9 cellular contexts compared by ENCODE assay signal in the genomic region with DNA sequence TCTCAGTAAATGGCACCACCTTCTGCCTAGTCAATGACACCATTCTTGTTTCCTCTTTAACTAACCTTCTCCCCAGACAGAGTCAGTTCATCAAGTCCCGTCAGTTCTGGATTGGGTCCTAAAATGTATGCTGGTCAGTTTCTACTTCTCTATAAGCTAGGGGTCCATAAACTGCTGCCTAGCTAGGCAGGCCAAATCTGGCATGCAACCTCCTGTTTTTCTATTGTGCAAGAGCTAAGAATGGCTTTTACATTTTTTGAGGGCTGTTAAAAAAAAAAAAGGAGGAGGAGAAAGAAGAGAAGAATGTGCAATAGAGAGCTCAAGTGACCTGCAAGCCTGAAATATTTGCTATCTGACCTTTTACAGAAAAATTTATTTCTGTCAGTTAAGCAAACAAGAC. TPM values are rescaled to one million over a fixed set of nuclear protein-coding genes. Genes with fewer than 3 reads are reported as not detected.
DNase-seq lines count a peak whose midpoint lies in the region; ATAC-seq and TF ChIP-seq lines count a peak whose summit lies in the region.
"Had no signal": no experiment of that assay in that cellular context is flagged by ENCODE, and none has a peak within 500 bp of the region (broad histone marks: within the 10 kb centered on the region; RNA-seq: fewer than 3 reads in every experiment).

No MANE protein-coding gene starts in this region.

- no peaks in the 10 kb centered on the region for H3K27me3 Mint-ChIP-seq in mesothelial cell of epicardium (ENCODE audit: low read depth)

- no peak for TF ChIP-seq CTCF in mesothelial cell of epicardium (IDR thresholded peaks at IDR 0.05; ENCODE audit: unreplicated experiment)

- no peak overlapping the region for H3K4me3 Mint-ChIP-seq in mesothelial cell of epicardium
- H3K4me3 Mint-ChIP-seq: neural crest cell had no signal

- peaks cover 12% of the 10 kb centered on the region for H3K4me1 Mint-ChIP-seq in mesothelial cell of epicardium
- H3K4me1 Mint-ChIP-seq: neural crest cell had no signal

- H3K36me3 Mint-ChIP-seq in mesothelial cell of epicardium, result no peaks in the 10 kb centered on the region

- ATAC-seq in HG03565 (IDR thresholded peaks at IDR 0.05; ENCODE audit: unreplicated experiment) (no peak), GM21528 (IDR thresholded peaks at IDR 0.05; ENCODE audit: low FRiP score, unreplicated experiment) (no peak)

- peak overlapping the region; percentile 81 for H3K27ac Mint-ChIP-seq in mesothelial cell of epicardium

- no peaks in the 10 kb centered on the region for H3K9me3 Mint-ChIP-seq in mesothelial cell of epicardium
- H3K9me3 Mint-ChIP-seq: neural crest cell had no signal

- DNase-seq in AG08395 (ENCODE audit: low spot score), result peak; percentile 60
- DNase-seq in MV-4-11 (lab: John Stamatoyannopoulos, UW), result peak; percentile 99
- peak; percentile 24 for DNase-seq in epidermal melanocyte (ENCODE audit: insufficient read length, low spot score)
- DNase-seq in mesothelial cell of epicardium (ENCODE audit: low spot score in 2 of 2, unreplicated experiment in 2 of 2), result no peak
- no peak for DNase-seq in COLO668 (lab: John Stamatoyannopoulos, UW; ENCODE audit: unreplicated experiment)
- DNase-seq in glomerular visceral epithelial cell (ENCODE audit: extremely low spot score), result no peak

RNA-seq across cellular contexts. Expression of gene TMED10, which starts 6.4 kb away (rescaled TPM):
- 237 to 242 TPM (median 241 TPM) in 3 replicates for total RNA-seq in mesothelial cell of epicardium

RNA-seq across cellular contexts. Expression of gene NEK9, which starts 56.0 kb away (rescaled TPM):
- total RNA-seq in mesothelial cell of epicardium, result 116 to 133 TPM (median 121 TPM) in 3 replicates

Comparison
In these comparisons a context has a peak if more than half of its experiments do, and no peak if none do; other contexts are left out.
1. DNase-seq: peak in AG08395 (single experiment), MV-4-11 (single experiment) and epidermal melanocyte (single experiment); none in mesothelial cell of epicardium (0 of 2), COLO668 (single experiment) and glomerular visceral epithelial cell (single experiment).